In genomic region chr19:1566392-1567115, GRCh38 we compare ENCODE assay signal across 8 cellular contexts. TPM values are rescaled to one million over a fixed set of nuclear protein-coding genes. Genes with fewer than 3 reads are reported as not detected.
A peak's percentile ranks its signal among the peaks of the same experiment; 100 is the strongest.
DNase-seq lines count a peak whose midpoint lies in the region; ATAC-seq and TF ChIP-seq lines count a peak whose summit lies in the region.

No MANE protein-coding gene starts in this region.

- H3K4me1 Mint-ChIP-seq in T-helper 2 cell treated with Interferon-gamma antibody and Interleukin-4, amounts not matched to agents 5 μg/mL and 100 μg/mL, for 36 hours (ENCODE audit: low read depth): peaks cover 5% of the 10 kb centered on the region

- H3K4me3 Mint-ChIP-seq in T-helper 2 cell treated with Interferon-gamma antibody and Interleukin-4, amounts not matched to agents 5 μg/mL and 100 μg/mL, for 36 hours: no peak overlapping the region

- CTCF ChIA-PET in BJ (lab: Yijun Ruan, JAX): interaction anchor here (0.5 to 5.6 kb wide), 7 partner anchors 9 to 190 kb away, joined by 3 to 33 read pairs (median 3); no protein-coding TSS in a partner anchor

- H3K9me3 ChIP-seq in MG63: no peaks in the 10 kb centered on the region

- no peak overlapping the region for H3K27ac Mint-ChIP-seq in T-helper 2 cell treated with Interferon-gamma antibody and Interleukin-4, amounts not matched to agents 5 μg/mL and 100 μg/mL, for 36 hours

- DNase-seq in BJ (ENCODE audit: low read depth): peak; percentile 19
- DNase-seq in MG63: peak; percentile 61
- peak; percentile 94 for DNase-seq in astrocyte of the hippocampus (ENCODE audit: low read depth, low spot score)
- DNase-seq in hepatic stellate cell (ENCODE audit: low spot score): peak; percentile 92
- peak; percentile 52 for DNase-seq in renal cortical epithelial cell (ENCODE audit: low read depth)
- DNase-seq in T-helper 2 cell treated with Interferon-gamma antibody and Interleukin-4, amounts not matched to agents 5 μg/mL and 100 μg/mL, for 36 hours (ENCODE audit: low spot score): no peak
- no peak for DNase-seq in NCI-H524 treated with DMSO at 0.1 percent for 48 hours (lab: John Stamatoyannopoulos, UW)

- H3K27me3 ChIP-seq in BJ (ENCODE audit: control insufficient read depth, insufficient read depth, low read length): no peaks in the 10 kb centered on the region
- no peaks in the 10 kb centered on the region for H3K27me3 ChIP-seq in MG63

- H3K36me3 ChIP-seq in BJ (ENCODE audit: control insufficient read depth, insufficient read depth, low read length) (0 out of 2 replicates have a peak, but pooled peaks cover 1% of the 10 kb centered on the region), MG63 (no peaks in the 10 kb centered on the region)

- H3K27me3 Mint-ChIP-seq in T-helper 2 cell treated with Interferon-gamma antibody and Interleukin-4, amounts not matched to agents 5 μg/mL and 100 μg/mL, for 36 hours (ENCODE audit: low read depth): peaks cover 20% of the 10 kb centered on the region

- H3K9me3 Mint-ChIP-seq in T-helper 2 cell treated with Interferon-gamma antibody and Interleukin-4, amounts not matched to agents 5 μg/mL and 100 μg/mL, for 36 hours: no peaks in the 10 kb centered on the region

- POLR2A ChIA-PET in BJ (lab: Charles Lee): interaction anchor here (0.5 kb wide), 1 partner anchor 25 kb away, joined by 4 read pairs; no protein-coding TSS in a partner anchor

- peak overlapping the region; percentile 83 for H3K4me3 ChIP-seq in BJ (ENCODE audit: low read depth, low read length)
- H3K4me3 ChIP-seq in MG63: peak overlapping the region; percentile 54

- ATAC-seq in GM18498 (IDR thresholded peaks at IDR 0.05; ENCODE audit: unreplicated experiment): no peak

- no peaks in the 10 kb centered on the region for H3K36me3 Mint-ChIP-seq in T-helper 2 cell treated with Interferon-gamma antibody and Interleukin-4, amounts not matched to agents 5 μg/mL and 100 μg/mL, for 36 hours (ENCODE audit: low read depth)

- no peak for TF ChIP-seq CTCF in BJ (IDR thresholded peaks at IDR 0.05; ENCODE audit: insufficient read depth, low read depth, low read length)

RNA-seq across cellular contexts. Expression of gene MEX3D, which starts 1.6 kb away (rescaled TPM):
- polyA plus RNA-seq in BJ (2011; rRNA removed): 5.4 and 6.9 TPM in 2 replicates
- polyA minus RNA-seq in BJ (2011; rRNA and poly(A)+ RNA removed): 7.7 and 9.8 TPM in 2 replicates
- 26.0 and 27.5 TPM in 2 replicates for total RNA-seq in MG63 (2014; rRNA removed; shearing (Covaris generic); ENCODE audit: low replicate concordance)
- 57.7 and 80.1 TPM in 2 replicates for total RNA-seq in renal cortical epithelial cell

RNA-seq across cellular contexts. Expression of gene MBD3, which starts 26.1 kb away (rescaled TPM):
- polyA plus RNA-seq in BJ (2011; rRNA removed): 38.9 and 53.4 TPM in 2 replicates
- polyA minus RNA-seq in BJ (2011; rRNA and poly(A)+ RNA removed): 17.4 and 26.7 TPM in 2 replicates
- total RNA-seq in MG63 (2014; rRNA removed; shearing (Covaris generic); ENCODE audit: low replicate concordance): 75.8 and 119 TPM in 2 replicates
- 57.5 and 98.2 TPM in 2 replicates for total RNA-seq in renal cortical epithelial cell

RNA-seq across cellular contexts. Expression of gene UQCR11, which starts 38.7 kb away (rescaled TPM):
- polyA plus RNA-seq in BJ (2011; rRNA removed): 177 and 213 TPM in 2 replicates
- 20.0 and 30.9 TPM in 2 replicates for polyA minus RNA-seq in BJ (2011; rRNA and poly(A)+ RNA removed)
- total RNA-seq in MG63 (2014; rRNA removed; shearing (Covaris generic); ENCODE audit: low replicate concordance): 59.5 and 192 TPM in 2 replicates
- 48.3 and 76.2 TPM in 2 replicates for total RNA-seq in renal cortical epithelial cell

RNA-seq across cellular contexts. Expression of gene PLK5, which starts 42.7 kb away (rescaled TPM):
- polyA plus RNA-seq in BJ (2011; rRNA removed): not detected in 2 replicates
- not detected in 2 replicates for polyA minus RNA-seq in BJ (2011; rRNA and poly(A)+ RNA removed)
- total RNA-seq in MG63 (2014; rRNA removed; shearing (Covaris generic); ENCODE audit: low replicate concordance): not detected in 2 replicates
- not detected in 2 replicates for total RNA-seq in renal cortical epithelial cell

RNA-seq across cellular contexts. Expression of gene ADAMTSL5, which starts 53.7 kb away (rescaled TPM):
- 15.0 and 21.5 TPM in 2 replicates for polyA plus RNA-seq in BJ (2011; rRNA removed)
- 8.0 and 9.9 TPM in 2 replicates for polyA minus RNA-seq in BJ (2011; rRNA and poly(A)+ RNA removed)
- total RNA-seq in MG63 (2014; rRNA removed; shearing (Covaris generic); ENCODE audit: low replicate concordance): 1.1 TPM in 1 of 2 replicates, not detected in the other
- 2.1 and 5.0 TPM in 2 replicates for total RNA-seq in renal cortical epithelial cell

Comparison
In these comparisons a context has a peak if more than half of its experiments do, and no peak if none do; other contexts are left out.
1. DNase-seq: peak in BJ (single experiment), MG63 (single experiment), astrocyte of the hippocampus (single experiment), hepatic stellate cell (single experiment) and renal cortical epithelial cell (single experiment); none in T-helper 2 cell treated with Interferon-gamma antibody and Interleukin-4, amounts not matched to agents 5 μg/mL and 100 μg/mL, for 36 hours (single experiment) and NCI-H524 treated with DMSO at 0.1 percent for 48 hours (single experiment).